ENCODE assay signal across 9 cellular contexts in genomic region chr14:24216345-24216699, GRCh38. TPM values are rescaled to one million over a fixed set of nuclear protein-coding genes. Genes with fewer than 3 reads are reported as not detected.
DNase-seq lines count a peak whose midpoint lies in the region; ATAC-seq and TF ChIP-seq lines count a peak whose summit lies in the region.
"Had no signal": no experiment of that assay in that cellular context is flagged by ENCODE, and none has a peak within 500 bp of the region (broad histone marks: within the 10 kb centered on the region; RNA-seq: fewer than 3 reads in every experiment).

No MANE protein-coding gene starts in this region.

- peak overlapping the region; percentile 95 for H3K4me3 Mint-ChIP-seq in T-helper 1 cell treated with Interleukin-12 subunit alpha and Interleukin-12 subunit beta and Interleukin-4 antibody, amounts not matched to agents 30 μg/mL and 1 μg/mL, for 36 hours
- H3K4me3 Mint-ChIP-seq in WTC11, result peak overlapping the region; percentile 96

- CTCF ChIA-PET in WTC11 (lab: Charles Lee), result interaction anchor here (0.8 to 2.6 kb wide), 18 partner anchors 11 to 226 kb away, joined by 3 to 31 read pairs (median 5); partner anchors contain the start of genes CIDEB, IPO4, IRF9 and PSME2

- H4K20me1 ChIP-seq in hepatocyte (ENCODE audit: insufficient read depth, poor library complexity, severe bottlenecking), result no peaks in the 10 kb centered on the region

- H3K36me3 Mint-ChIP-seq in T-helper 1 cell treated with Interleukin-12 subunit alpha and Interleukin-12 subunit beta and Interleukin-4 antibody, amounts not matched to agents 30 μg/mL and 1 μg/mL, for 36 hours (ENCODE audit: low read depth), result peaks cover 17% of the 10 kb centered on the region
- H3K36me3 Mint-ChIP-seq in WTC11, result peaks cover 10% of the 10 kb centered on the region

- peak overlapping the region; percentile 85 for H3K4me2 ChIP-seq in hepatocyte

- H3K27me3 ChIP-seq in hepatocyte (no peaks in the 10 kb centered on the region), stomach (no peaks in the 10 kb centered on the region), left lung (no peaks in the 10 kb centered on the region)
- H3K27me3 ChIP-seq: cardiac muscle cell had no signal

- H3K27ac ChIP-seq in hepatocyte, result peak overlapping the region; percentile 26
- peak overlapping the region; percentile 92 to 98 (median 94) for H3K27ac ChIP-seq in stomach
- H3K27ac ChIP-seq in left lung, result peak overlapping the region in 1 of 2 donors; percentile 95

- ATAC-seq in WTC11 (no peak), left lung (no peak)

- H3K27ac Mint-ChIP-seq in T-helper 1 cell treated with Interleukin-12 subunit alpha and Interleukin-12 subunit beta and Interleukin-4 antibody, amounts not matched to agents 30 μg/mL and 1 μg/mL, for 36 hours, result peak overlapping the region; percentile 99
- H3K27ac Mint-ChIP-seq in WTC11, result peak overlapping the region; percentile 97

- peaks cover 39% of the 10 kb centered on the region for H3K4me1 Mint-ChIP-seq in T-helper 1 cell treated with Interleukin-12 subunit alpha and Interleukin-12 subunit beta and Interleukin-4 antibody, amounts not matched to agents 30 μg/mL and 1 μg/mL, for 36 hours (ENCODE audit: low read depth)
- H3K4me1 Mint-ChIP-seq in WTC11, result peaks cover 23% of the 10 kb centered on the region

- TF ChIP-seq POLR2A in stomach (IDR thresholded peaks at IDR 0.05), result no peak

- WGBS in hepatocyte (ENCODE audit: low lambda C conversion rate, missing lambda C conversion rate), result 94% methylated on average over 2 of the region's 2 CpGs
- WGBS in stomach, 5 donors, result 82 to 95% (median 85%) methylated on average over 2 of the region's 2 CpGs

- DNase-seq in T-helper 1 cell (no peak), WTC11 (ENCODE audit: low spot score) (no peak), hepatocyte (ENCODE audit: low spot score) (no peak), stomach (no peak), left lung (no peak)
- no peak for DNase-seq in NK-92 treated with Interleukin-12 subunit alpha and Interleukin-12 subunit beta, amount 100 ng/mL, for 24 hours (lab: John Stamatoyannopoulos, UW)
- no peak for DNase-seq in activated CD4-positive, alpha-beta T cell treated with anti-CD3 and anti-CD28 coated beads, Interleukin-2, amount 50 U/mL, for 4 hours

- TF ChIP-seq CTCF in WTC11 (IDR thresholded peaks at IDR 0.05), result no peak
- TF ChIP-seq CTCF in hepatocyte (IDR thresholded peaks at IDR 0.05; ENCODE audit: poor library complexity), result no peak
- no peak for TF ChIP-seq CTCF in stomach (IDR thresholded peaks at IDR 0.05)
- no peak for TF ChIP-seq CTCF in left lung (IDR thresholded peaks at IDR 0.05)

- POLR2A ChIA-PET in WTC11 (lab: Charles Lee), result interaction anchor here (1.1 to 2.1 kb wide), 4 partner anchors 20 to 55 kb away, joined by 3 to 10 read pairs (median 8); partner anchors contain the start of genes IPO4, RABGGTA, TINF2 and TM9SF1

- no peaks in the 10 kb centered on the region for H3K36me3 ChIP-seq in hepatocyte (replicated peaks; ENCODE audit: insufficient read depth, low read depth)
- peaks cover 2 to 21% (median 15%) of the 10 kb centered on the region in 4 donors for H3K36me3 ChIP-seq in stomach
- peaks cover 0 to 12% of the 10 kb centered on the region in 2 donors for H3K36me3 ChIP-seq in left lung
- H3K36me3 ChIP-seq: cardiac muscle cell had no signal

- no peaks in the 10 kb centered on the region for H3K27me3 Mint-ChIP-seq in T-helper 1 cell treated with Interleukin-12 subunit alpha and Interleukin-12 subunit beta and Interleukin-4 antibody, amounts not matched to agents 30 μg/mL and 1 μg/mL, for 36 hours (ENCODE audit: low read depth)
- H3K27me3 Mint-ChIP-seq in WTC11 (ENCODE audit: low read depth), result no peaks in the 10 kb centered on the region; the same call in 1 of the 2 replicates

- H3K9me2 ChIP-seq in hepatocyte (replicated peaks; ENCODE audit: insufficient read depth), result no peaks in the 10 kb centered on the region

- TF ChIP-seq EP300 in stomach (IDR thresholded peaks at IDR 0.05), result no peak

- H3K9me3 Mint-ChIP-seq in T-helper 1 cell treated with Interleukin-12 subunit alpha and Interleukin-12 subunit beta and Interleukin-4 antibody, amounts not matched to agents 30 μg/mL and 1 μg/mL, for 36 hours, result no peaks in the 10 kb centered on the region
- H3K9me3 Mint-ChIP-seq in WTC11, result no peaks in the 10 kb centered on the region

- peak overlapping the region; percentile 5 for H2AFZ ChIP-seq in hepatocyte

- H3K4me3 ChIP-seq in hepatocyte (no peak overlapping the region), stomach (peak overlapping the region in 3 of 4 donors; percentile 64 to 85 (median 70)), left lung (no peak overlapping the region)

- peaks cover 37% of the 10 kb centered on the region for H3K79me2 ChIP-seq in hepatocyte

- H3K9me3 ChIP-seq in hepatocyte (ENCODE audit: low read depth) (no peaks in the 10 kb centered on the region), stomach (no peaks in the 10 kb centered on the region), left lung (no peaks in the 10 kb centered on the region)

- H3K4me1 ChIP-seq in hepatocyte (ENCODE audit: insufficient read depth), result peaks cover 13% of the 10 kb centered on the region
- peaks cover 9 to 43% (median 38%) of the 10 kb centered on the region in 4 donors for H3K4me1 ChIP-seq in stomach
- H3K4me1 ChIP-seq in left lung, result peaks cover 9 to 42% of the 10 kb centered on the region in 2 donors

- intact Hi-C loops in stomach (cut with DNase I; ENCODE audit: low total_unique reads), result no loop called here
- intact Hi-C loops in left lung (cut with DNase I), result no loop called here

TF ChIP-seq in WTC11, 78 proteins besides CTCF, POLR2A, EP300 and RAD21 (continues in another document):
- TF ChIP-seq CDX4 (CRISPR knock-in tag; IDR thresholded peaks at IDR 0.05; ENCODE audit: borderline replicate concordance) (no peak), MLX (CRISPR knock-in tag; IDR thresholded peaks at IDR 0.05) (no peak), ZBTB43 (CRISPR knock-in tag; IDR thresholded peaks at IDR 0.05) (no peak), MYBL2 (CRISPR knock-in tag; IDR thresholded peaks at IDR 0.05) (no peak)

RNA-seq across cellular contexts. Expression of gene MDP1, which starts 0.5 kb away (rescaled TPM):
- total RNA-seq in WTC11 (2021) (12.6 to 18.4 TPM (median 16.9 TPM) in 3 replicates), hepatocyte (8.0 and 12.2 TPM in 2 replicates), stomach (10 to 100 TPM in 3 of 5 donors, 1 to 10 TPM in 1, not detected in 1; 9.3 to 16.1 (median 14.2) TPM), left lung (10 to 100 TPM; 12.4 to 13.8 TPM)
- polyA plus RNA-seq in hepatocyte (16.1 and 20.9 TPM in 2 replicates), stomach (10 to 100 TPM; 25.6 to 26.9 (median 26.2) TPM)

RNA-seq across cellular contexts. Expression of gene CHMP4A, which starts 3.0 kb away (rescaled TPM):
- total RNA-seq in WTC11 (2021), result 32.7 to 38.5 TPM (median 36.5 TPM) in 3 replicates
- 25.6 and 40.8 TPM in 2 replicates for total RNA-seq in hepatocyte
- polyA plus RNA-seq in hepatocyte, result 73.6 and 106 TPM in 2 replicates
- total RNA-seq in stomach, result 10 to 100 TPM in 4 of 5 donors, not detected in 1; 27.8 to 37.2 (median 31.8) TPM
- polyA plus RNA-seq in stomach, result 100 to 1,000 TPM in 1 of 3 donors, 10 to 100 TPM in 2; 66.5 to 135 (median 70.7) TPM
- total RNA-seq in left lung, result 10 to 100 TPM; 35.0 to 46.7 TPM

RNA-seq across cellular contexts. Expression of gene TSSK4, which starts 10.8 kb away (rescaled TPM):
- 0.13 to 0.16 TPM in 2 of 3 replicates, not detected in the other for total RNA-seq in WTC11 (2021)
- 0.84 TPM in 1 of 2 replicates, not detected in the other for total RNA-seq in hepatocyte
- 0.74 and 1.4 TPM in 2 replicates for polyA plus RNA-seq in hepatocyte
- under 1 TPM in 1 of 5 donors, not detected in 4; 0.73 TPM for total RNA-seq in stomach
- polyA plus RNA-seq in stomach, result not detected
- under 1 TPM; 0.37 to 0.55 TPM for total RNA-seq in left lung
- total RNA-seq: cardiac muscle cell had no signal

RNA-seq across cellular contexts. Expression of gene NEDD8, which starts 15.8 kb away (rescaled TPM):
- total RNA-seq in WTC11 (2021) (218 to 233 TPM (median 221 TPM) in 3 replicates), hepatocyte (158 and 162 TPM in 2 replicates), stomach (100 to 1,000 TPM in 3 of 5 donors, 10 to 100 TPM in 1, not detected in 1; 85.4 to 166 (median 132) TPM), left lung (100 to 1,000 TPM; 162 to 163 TPM)
- polyA plus RNA-seq in hepatocyte (326 TPM in 2 replicates), stomach (100 to 1,000 TPM; 235 to 244 (median 237) TPM)

RNA-seq across cellular contexts. Expression of gene GMPR2, which starts 16.4 kb away (rescaled TPM):
- 74.2 to 82.3 TPM (median 78.4 TPM) in 3 replicates for total RNA-seq in WTC11 (2021)
- 70.2 and 83.4 TPM in 2 replicates for total RNA-seq in hepatocyte
- 62.4 and 69.6 TPM in 2 replicates for polyA plus RNA-seq in hepatocyte
- 100 to 1,000 TPM in 1 of 5 donors, 10 to 100 TPM in 4; 13.9 to 204 (median 31.2) TPM for total RNA-seq in stomach
- 10 to 100 TPM; 48.3 to 85.7 (median 53.9) TPM for polyA plus RNA-seq in stomach
- 10 to 100 TPM; 63.6 to 69.6 TPM for total RNA-seq in left lung

Comparison
In these comparisons a context has a peak if more than half of its experiments do, and no peak if none do; other contexts are left out.
1. H3K4me3 ChIP-seq: peak in stomach (3 of 4); none in hepatocyte (single experiment) and left lung (0 of 2).